Comparison of ENCODE assay signal across 13 cellular contexts in genomic region chr11:119696378-119697157, GRCh38. TPM values are rescaled to one million over a fixed set of nuclear protein-coding genes. Genes with fewer than 3 reads are reported as not detected.
DNase-seq lines count a peak whose midpoint lies in the region; ATAC-seq and TF ChIP-seq lines count a peak whose summit lies in the region.
"Had no signal": no experiment of that assay in that cellular context is flagged by ENCODE, and none has a peak within 500 bp of the region (broad histone marks: within the 10 kb centered on the region; RNA-seq: fewer than 3 reads in every experiment).

No MANE protein-coding gene starts in this region.

- H3K9me3 Mint-ChIP-seq in brain: no peaks in the 10 kb centered on the region
- no peaks in the 10 kb centered on the region for H3K9me3 Mint-ChIP-seq in CD4-positive, alpha-beta T cell

- H3K4me3 Mint-ChIP-seq in brain: peak overlapping the region in 2 of 5 experiments; percentile 10 to 37
- no peak overlapping the region for H3K4me3 Mint-ChIP-seq in CD4-positive, alpha-beta T cell
- H3K4me3 Mint-ChIP-seq: B cell had no signal

- H3K36me3 Mint-ChIP-seq in brain: no peaks in the 10 kb centered on the region
- no peaks in the 10 kb centered on the region for H3K36me3 Mint-ChIP-seq in CD4-positive, alpha-beta T cell (ENCODE audit: low read depth)

- no peaks in the 10 kb centered on the region for H4K20me1 ChIP-seq in MM.1S (ENCODE audit: insufficient read depth, low read length)

- no peak overlapping the region for H3K27ac ChIP-seq in MM.1S (ENCODE audit: low read length)
- no peak overlapping the region for H3K27ac ChIP-seq in thyroid gland
- no peak overlapping the region for H3K27ac ChIP-seq in CD4-positive, alpha-beta T cell (ENCODE audit: low read depth, low read length)
- H3K27ac ChIP-seq: SJCRH30 had no signal

- no peak for TF ChIP-seq POLR2A in thyroid gland (IDR thresholded peaks at IDR 0.05)

- no peak overlapping the region for H3K4me2 ChIP-seq in MM.1S (ENCODE audit: low read depth, low read length)

- no peak overlapping the region for H3K9ac ChIP-seq in MM.1S (ENCODE audit: low read length)

- TF ChIP-seq CTCF in brain (conservative IDR thresholded peaks at IDR 0.05) (no peak), mucosa of descending colon (IDR thresholded peaks at IDR 0.05) (no peak), MM.1S (IDR thresholded peaks at IDR 0.05; ENCODE audit: low read length) (no peak), thyroid gland (IDR thresholded peaks at IDR 0.05) (no peak)
- no peak for TF ChIP-seq CTCF in CD4-positive, alpha-beta T cell (IDR thresholded peaks at IDR 0.05)

- H3K36me3 ChIP-seq in mucosa of descending colon (ENCODE audit: low read depth): no peaks in the 10 kb centered on the region
- no peaks in the 10 kb centered on the region for H3K36me3 ChIP-seq in MM.1S (replicated peaks; ENCODE audit: insufficient read depth, low read length)
- H3K36me3 ChIP-seq in thyroid gland: no peaks in the 10 kb centered on the region

- H3K79me2 ChIP-seq in MM.1S (ENCODE audit: low read length): peaks cover 96% of the 10 kb centered on the region

- CTCF ChIA-PET in CD4-positive, alpha-beta T cell (lab: Charles Lee): no interaction called here

- 80 to 90% methylated on average over 16 to 18 of the region's 19 CpGs for WGBS in thyroid gland, 2 donors

- H3K27ac Mint-ChIP-seq in brain: peak overlapping the region in 4 of 5 experiments; percentile 41 to 91 (median 70)
- H3K27ac Mint-ChIP-seq in CD4-positive, alpha-beta T cell: no peak overlapping the region
- H3K27ac Mint-ChIP-seq: B cell had no signal

- POLR2A ChIA-PET in CD4-positive, alpha-beta T cell (lab: Charles Lee): no interaction called here

- H3K27me3 ChIP-seq in MM.1S (replicated peaks; ENCODE audit: insufficient read depth, low read length): no peaks in the 10 kb centered on the region
- no peaks in the 10 kb centered on the region for H3K27me3 ChIP-seq in thyroid gland
- H3K27me3 ChIP-seq in CD4-positive, alpha-beta T cell (ENCODE audit: control insufficient read depth, insufficient read depth, low read length): no peaks in the 10 kb centered on the region
- H3K27me3 ChIP-seq: SJCRH30 had no signal

- no peaks in the 10 kb centered on the region for H3K9me2 ChIP-seq in MM.1S (replicated peaks; ENCODE audit: insufficient read depth, low read length)

- peak; percentile 4 for ATAC-seq in mucosa of descending colon
- ATAC-seq in CD4-positive, alpha-beta T cell (ENCODE audit: poor library complexity): no peak
- ATAC-seq: stimulated activated naive CD8-positive, alpha-beta T cell treated with anti-CD3 and anti-CD28 coated beads, Interleukin-15, Interleukin-2, amounts not matched to agents 100 U/mL and 50 U/mL, for 24 hours had no signal

- peaks cover 42% of the 10 kb centered on the region for H3K4me1 ChIP-seq in mucosa of descending colon (ENCODE audit: low read depth)
- peaks cover 51% of the 10 kb centered on the region for H3K4me1 ChIP-seq in MM.1S (ENCODE audit: low read length)
- H3K4me1 ChIP-seq in thyroid gland: no peaks in the 10 kb centered on the region

- intact Hi-C loops in mucosa of descending colon (cut with DNase I, micrococcal nuclease): no loop called here
- intact Hi-C loops in thyroid gland (cut with DNase I): no loop called here
- intact Hi-C loops in CD4-positive, alpha-beta T cell (cut with DNase I, micrococcal nuclease): no loop called here

- H3F3A ChIP-seq in MM.1S (ENCODE audit: insufficient read depth, low read length): peaks cover 24% of the 10 kb centered on the region

- H3K27me3 Mint-ChIP-seq in brain: peaks cover 2% of the 10 kb centered on the region
- no peaks in the 10 kb centered on the region for H3K27me3 Mint-ChIP-seq in CD4-positive, alpha-beta T cell
- H3K27me3 Mint-ChIP-seq: B cell had no signal

- H3K9me3 ChIP-seq in mucosa of descending colon (no peaks in the 10 kb centered on the region), MM.1S (replicated peaks; ENCODE audit: insufficient read depth, low read length) (no peaks in the 10 kb centered on the region), thyroid gland (no peaks in the 10 kb centered on the region)
- no peaks in the 10 kb centered on the region for H3K9me3 ChIP-seq in CD4-positive, alpha-beta T cell (ENCODE audit: control insufficient read depth, low read length)
- H3K9me3 ChIP-seq: SJCRH30 had no signal

- peak; percentile 45 for DNase-seq in DMS79 treated with DMSO at 0.1 percent for 48 hours (lab: John Stamatoyannopoulos, UW)
- DNase-seq in NCI-H1417 (lab: John Stamatoyannopoulos, UW): peak in 2 of 3 experiments; percentile 73 to 84
- DNase-seq in mucosa of descending colon: peak; percentile 55 to 71 (median 69)
- DNase-seq in activated T-cell treated with anti-CD3 and anti-CD28 coated beads for 4 hours: no peak
- DNase-seq in MM.1S: no peak
- no peak for DNase-seq in thyroid gland
- DNase-seq in CD4-positive, alpha-beta T cell: no peak
- DNase-seq: Karpas-422; SJCRH30; stimulated activated CD4-positive, alpha-beta T cell treated with anti-CD3 and anti-CD28 coated beads, Interleukin-4, amount 100 ng/mL, for 4 hours; stimulated activated naive CD8-positive, alpha-beta T cell treated with anti-CD3 and anti-CD28 coated beads, Interleukin-15, Interleukin-2, amounts not matched to agents 100 U/mL and 50 U/mL, for 24 hours had no signal

- H2AFZ ChIP-seq in MM.1S (ENCODE audit: low read length): no peak overlapping the region

- H3K4me3 ChIP-seq in mucosa of descending colon: no peak overlapping the region
- H3K4me3 ChIP-seq in MM.1S (ENCODE audit: low read length): no peak overlapping the region
- no peak overlapping the region for H3K4me3 ChIP-seq in thyroid gland (replicated peaks in 1 of 3)
- H3K4me3 ChIP-seq: SJCRH30 had no signal

- H3K4me1 Mint-ChIP-seq in brain: peaks cover 97% of the 10 kb centered on the region
- H3K4me1 Mint-ChIP-seq in CD4-positive, alpha-beta T cell (ENCODE audit: low read depth): peaks cover 3% of the 10 kb centered on the region
- H3K4me1 Mint-ChIP-seq: B cell had no signal

RNA-seq across cellular contexts. Expression of gene NECTIN1, which starts 32.4 kb away (rescaled TPM):
- polyA plus RNA-seq in brain (ENCODE audit: insufficient read depth, low read depth, low replicate concordance): 56.3 TPM
- 10 to 100 TPM; 19.6 to 48.9 (median 45.1) TPM for total RNA-seq in mucosa of descending colon
- total RNA-seq in thyroid gland: 1 to 10 TPM in 3 of 4 donors, under 1 TPM in 1; 0.94 to 5.3 (median 2.3) TPM
- total RNA-seq in CD4-positive, alpha-beta T cell: 1 to 10 TPM; 2.5 to 3.4 TPM

Comparison
In these comparisons a context has a peak if more than half of its experiments do, and no peak if none do; other contexts are left out.
1. DNase-seq: peak in DMS79 treated with DMSO at 0.1 percent for 48 hours (single experiment), NCI-H1417 (2 of 3) and mucosa of descending colon (3 of 3); none in activated T-cell treated with anti-CD3 and anti-CD28 coated beads for 4 hours (single experiment), MM.1S (single experiment), thyroid gland (0 of 2) and CD4-positive, alpha-beta T cell (0 of 10).